21 cellular contexts compared by ENCODE assay signal in the genomic region with DNA sequence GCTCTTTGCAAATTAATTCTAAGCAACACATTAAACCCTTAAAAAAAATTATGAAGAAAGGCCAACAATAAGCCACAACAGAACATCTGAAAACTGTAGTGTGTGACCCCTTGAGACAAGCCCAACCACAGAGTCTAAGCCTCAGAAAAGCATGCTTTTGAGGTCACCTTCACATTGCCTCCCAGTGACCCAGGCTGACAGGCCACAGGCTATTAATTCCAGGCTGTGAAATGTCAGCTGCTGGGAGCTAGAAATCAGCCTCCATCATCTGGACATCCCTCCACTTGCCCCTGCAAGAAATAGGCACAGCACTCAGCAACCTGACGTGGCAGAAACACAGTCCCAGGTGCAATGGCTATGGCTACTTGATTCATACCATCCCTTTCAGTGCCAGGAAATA.
DNase-seq lines count a peak whose midpoint lies in the region; ATAC-seq, FAIRE-seq and TF ChIP-seq lines count a peak whose summit lies in the region.
"Had no signal": no experiment of that assay in that cellular context is flagged by ENCODE, and none has a peak within 500 bp of the region (broad histone marks: within the 10 kb centered on the region; RNA-seq: fewer than 3 reads in every experiment).

No MANE protein-coding gene starts in this region.

- intact Hi-C loops in pancreas (cut with DNase I) = no loop called here

- no peaks in the 10 kb centered on the region for H3K27me3 ChIP-seq in pancreas

- WGBS in pancreas, 2 donors = 85 to 88% methylated on average over 1 of the region's 1 CpG

- H3K27ac ChIP-seq in pancreas = no peak overlapping the region
- H3K27ac ChIP-seq: RWPE1, VCaP had no signal

- no peaks in the 10 kb centered on the region for H3K36me3 ChIP-seq in pancreas
- H3K36me3 ChIP-seq: HAP-1 had no signal

- no peak for TF ChIP-seq CTCF in pancreas (IDR thresholded peaks at IDR 0.05)

- ATAC-seq in pancreas = peak in 3 of 4 donors; percentile 18 to 56 (median 47)
- ATAC-seq in GM18498 (IDR thresholded peaks at IDR 0.05; ENCODE audit: unreplicated experiment) = no peak
- ATAC-seq: activated CD8-positive, alpha-beta T cell treated with anti-CD3 and anti-CD28 coated beads, Interleukin-2, amount 10 ng/mL, durations not matched to agents 7 days and 5 days had no signal

- FAIRE-seq in endometrium (lab: Jason Lieb, UNC) (peak; percentile 80), pancreas (lab: Jason Lieb, UNC) (no peak), urothelium cell line (lab: Jason Lieb, UNC) (no peak)
- FAIRE-seq: G401.6, islet of Langerhans had no signal

- H3K4me1 ChIP-seq in pancreas = peaks cover 0 to 11% (median 0%) of the 10 kb centered on the region in 3 donors
- H3K4me1 ChIP-seq: HAP-1 had no signal

- H3K4me3 ChIP-seq in pancreas = no peak overlapping the region
- H3K4me3 ChIP-seq: HAP-1 had no signal

- DNase-seq in EH (ENCODE audit: low read depth) (peak; percentile 25), LHCN-M2 (ENCODE audit: low read depth) (peak; percentile 63), pancreas (no peak), urothelium cell line (ENCODE audit: low spot score) (no peak), SHP77 treated with DMSO at 0.1 percent for 48 hours (lab: John Stamatoyannopoulos, UW) (no peak), NCI-H748 treated with DMSO at 0.1 percent for 48 hours (lab: John Stamatoyannopoulos, UW) (no peak)
- DNase-seq: activated CD8-positive, alpha-beta T cell treated with anti-CD3 and anti-CD28 coated beads, Interleukin-2, amount 10 ng/mL, durations not matched to agents 7 days and 5 days; activated naive CD8-positive, alpha-beta T cell treated with anti-CD3 and anti-CD28 coated beads for 36 hours; Calu3; effector CD4-positive, alpha-beta T cell; midbrain; NCI-H1694 treated with DMSO at 0.1 percent for 48 hours; NK-92 treated with Interleukin-12 subunit alpha and Interleukin-12 subunit beta, amount 100 ng/mL, for 24 hours; stimulated activated CD4-positive, alpha-beta T cell treated with anti-CD3 and anti-CD28 coated beads, Interleukin-4, amount 100 ng/mL, for 1 hour had no signal

- no peaks in the 10 kb centered on the region for H3K9me3 ChIP-seq in pancreas
- H3K9me3 ChIP-seq: HAP-1 had no signal

Comparison
In these comparisons a context has a peak if more than half of its experiments do, and no peak if none do; other contexts are left out.
1. DNase-seq: peak in EH (single experiment) and LHCN-M2 (single experiment); none in pancreas (0 of 6), urothelium cell line (single experiment), SHP77 treated with DMSO at 0.1 percent for 48 hours (single experiment) and NCI-H748 treated with DMSO at 0.1 percent for 48 hours (single experiment).